In genomic region chr18:49898421-49898820, GRCh38 we compare ENCODE assay signal across 8 cellular contexts.
A peak's percentile ranks its signal among the peaks of the same experiment; 100 is the strongest.
DNase-seq lines count a peak whose midpoint lies in the region; ATAC-seq lines count a peak whose summit lies in the region.

No MANE protein-coding gene starts in this region.

- DNase-seq in H7 (peak; percentile 71), SJSA1 (ENCODE audit: low read depth in 1 of 2, low spot score in 2 of 2) (peak; percentile 52 to 68), iris pigment epithelial cell (ENCODE audit: low read depth) (peak; percentile 77), NCI-H1436 (lab: John Stamatoyannopoulos, UW) (no peak)
- peak; percentile 68 for DNase-seq in activated naive CD8-positive, alpha-beta T cell treated with anti-CD3 and anti-CD28 coated beads, Interleukin-2, amount 10 ng/mL, durations not matched to agents 7 days and 5 days
- peak; percentile 8 for DNase-seq in stimulated activated CD8-positive, alpha-beta memory T cell treated with anti-CD3 and anti-CD28 coated beads, Interleukin-12 subunit alpha, Interleukin-12 subunit beta, amount 100 ng/mL, for 24 hours (ENCODE audit: extremely low read depth)

- H3K4me3 ChIP-seq in H7 (ENCODE audit: insufficient read depth, low read depth, low read length) (no peak overlapping the region), SJSA1 (no peak overlapping the region)

- no peak overlapping the region for H3K27ac Mint-ChIP-seq in activated naive CD8-positive, alpha-beta T cell treated with anti-CD3 and anti-CD28 coated beads, Interleukin-2, amount 10 ng/mL, durations not matched to agents 7 days and 5 days

- H3K9me3 ChIP-seq in SJSA1 (replicated peaks) = no peaks in the 10 kb centered on the region; the same call in 1 of the 2 replicates

- peaks cover 4% of the 10 kb centered on the region for H3K4me1 Mint-ChIP-seq in activated naive CD8-positive, alpha-beta T cell treated with anti-CD3 and anti-CD28 coated beads, Interleukin-2, amount 10 ng/mL, durations not matched to agents 7 days and 5 days

- POLR2A ChIA-PET in activated naive CD8-positive, alpha-beta T cell treated with anti-CD3 and anti-CD28 coated beads, Interleukin-2, amount 10 ng/mL, durations not matched to agents 7 days and 5 days (lab: Charles Lee) = no interaction called here

- H3K9me3 Mint-ChIP-seq in activated naive CD8-positive, alpha-beta T cell treated with anti-CD3 and anti-CD28 coated beads, Interleukin-2, amount 10 ng/mL, durations not matched to agents 7 days and 5 days = no peaks in the 10 kb centered on the region

- H3K27me3 ChIP-seq in H7 (ENCODE audit: control insufficient read depth, insufficient read depth, low read length) = no peaks in the 10 kb centered on the region
- H3K27me3 ChIP-seq in SJSA1 (replicated peaks) = 0 out of 2 replicates have a peak, but pooled peaks cover 4% of the 10 kb centered on the region

- no peaks in the 10 kb centered on the region for H3K36me3 ChIP-seq in H7 (replicated peaks; ENCODE audit: control insufficient read depth, insufficient read depth, low read length)
- no peaks in the 10 kb centered on the region for H3K36me3 ChIP-seq in SJSA1

- H3K27ac ChIP-seq in SJSA1 = no peak overlapping the region

- peaks cover 4% of the 10 kb centered on the region for H3K4me1 ChIP-seq in SJSA1 (replicated peaks)

- no peaks in the 10 kb centered on the region for H3K36me3 Mint-ChIP-seq in activated naive CD8-positive, alpha-beta T cell treated with anti-CD3 and anti-CD28 coated beads, Interleukin-2, amount 10 ng/mL, durations not matched to agents 7 days and 5 days

- no peak overlapping the region for H3K4me3 Mint-ChIP-seq in activated naive CD8-positive, alpha-beta T cell treated with anti-CD3 and anti-CD28 coated beads, Interleukin-2, amount 10 ng/mL, durations not matched to agents 7 days and 5 days

- H3K27me3 Mint-ChIP-seq in activated naive CD8-positive, alpha-beta T cell treated with anti-CD3 and anti-CD28 coated beads, Interleukin-2, amount 10 ng/mL, durations not matched to agents 7 days and 5 days = no peaks in the 10 kb centered on the region

- peak; percentile 90 for ATAC-seq in activated naive CD8-positive, alpha-beta T cell treated with anti-CD3 and anti-CD28 coated beads, Interleukin-2, amount 10 ng/mL, durations not matched to agents 7 days and 5 days (ENCODE audit: low read depth)
- ATAC-seq in GM19023 (IDR thresholded peaks at IDR 0.05; ENCODE audit: unreplicated experiment) = no peak
- ATAC-seq in HG03520 (IDR thresholded peaks at IDR 0.05; ENCODE audit: unreplicated experiment) = no peak
